In genomic region chr18:74818776-74819175, GRCh38 we compare ENCODE assay signal across 23 cellular contexts.
A peak's percentile ranks its signal among the peaks of the same experiment; 100 is the strongest.
DNase-seq lines count a peak whose midpoint lies in the region; ATAC-seq and TF ChIP-seq lines count a peak whose summit lies in the region.
"Had no signal": no experiment of that assay in that cellular context is flagged by ENCODE, and none has a peak within 500 bp of the region (broad histone marks: within the 10 kb centered on the region; RNA-seq: fewer than 3 reads in every experiment).

No MANE protein-coding gene starts in this region.

- H3K4me1 ChIP-seq in adipocyte (ENCODE audit: control insufficient read depth, insufficient read depth, low read length) = peaks cover 7% of the 10 kb centered on the region
- H3K4me1 ChIP-seq: BLaER1 treated with 17β-estradiol and CSF1 and Interleukin-3, amounts not matched to agents 10 nM and 100 nM; Caco-2 had no signal

- DNase-seq in adipocyte (ENCODE audit: low read depth) (peak; percentile 39), chondrocyte (ENCODE audit: low spot score) (no peak), left kidney (ENCODE audit: low read depth, low spot score) (peak; percentile 20), head of caudate nucleus (no peak), middle frontal gyrus (ENCODE audit: extremely low spot score, low spot score) (no peak)
- no peak for DNase-seq in activated naive CD4-positive, alpha-beta T cell treated with Interleukin-2 at 50 U/mL for 16 hours
- DNase-seq: ACHN; Caco-2; CD4-positive, alpha-beta memory T cell; HCEC 1CT; MV-4-11; NCI-H1105 treated with DMSO at 0.1 percent for 48 hours; NCI-H2029 treated with DMSO at 0.1 percent for 48 hours; NCI-H226; NCI-H510A treated with DMSO at 0.1 percent for 48 hours; NCI-H748 treated with DMSO at 0.1 percent for 48 hours; PC-9; RPMI8226; SHP77 had no signal

- H3K4me3 Mint-ChIP-seq in chondrocyte (ENCODE audit: unreplicated experiment) = no peak overlapping the region
- H3K4me3 Mint-ChIP-seq: CD4-positive, alpha-beta memory T cell; GM23338; IgD-negative memory B cell had no signal

- TF ChIP-seq CTCF in chondrocyte (IDR thresholded peaks at IDR 0.05) = peak; percentile 2

- H3K36me3 Mint-ChIP-seq in chondrocyte (ENCODE audit: low read depth) = peaks cover 7% of the 10 kb centered on the region

- no peaks in the 10 kb centered on the region for H3K27me3 Mint-ChIP-seq in chondrocyte (ENCODE audit: low read depth)
- H3K27me3 Mint-ChIP-seq: CD4-positive, alpha-beta memory T cell; IgD-negative memory B cell had no signal

- no peak for ATAC-seq in GM18870 (IDR thresholded peaks at IDR 0.05; ENCODE audit: unreplicated experiment)

- H3K9me3 Mint-ChIP-seq in chondrocyte (ENCODE audit: low read depth) = no peaks in the 10 kb centered on the region
- H3K9me3 Mint-ChIP-seq: GM23338 had no signal

- intact Hi-C loops in head of caudate nucleus (cut with DNase I) = no loop called here

- no peaks in the 10 kb centered on the region for H3K36me3 ChIP-seq in adipocyte (ENCODE audit: control insufficient read depth, insufficient read depth, low read length, severe bottlenecking)

- no peaks in the 10 kb centered on the region for H3K9me3 ChIP-seq in adipocyte (ENCODE audit: control insufficient read depth, low read length)
- H3K9me3 ChIP-seq: Caco-2 had no signal

- no peaks in the 10 kb centered on the region for H3K27me3 ChIP-seq in adipocyte (replicated peaks; ENCODE audit: control insufficient read depth, insufficient read depth, low read length)
- H3K27me3 ChIP-seq: BLaER1 treated with 17β-estradiol and CSF1 and Interleukin-3, amounts not matched to agents 10 nM and 100 nM had no signal

- H3K4me3 ChIP-seq in adipocyte (ENCODE audit: low read length) = no peak overlapping the region
- H3K4me3 ChIP-seq: BLaER1 treated with 17β-estradiol and CSF1 and Interleukin-3, amounts not matched to agents 10 nM and 100 nM; GM23338; PC-9 had no signal

- no peak overlapping the region for H3K27ac Mint-ChIP-seq in chondrocyte (ENCODE audit: unreplicated experiment)
- H3K27ac Mint-ChIP-seq: CD4-positive, alpha-beta memory T cell; GM23338; IgD-negative memory B cell had no signal

- no peak overlapping the region for H3K9ac ChIP-seq in adipocyte (ENCODE audit: low read length)
- H3K9ac ChIP-seq: BLaER1 treated with 17β-estradiol and CSF1 and Interleukin-3, amounts not matched to agents 10 nM and 100 nM had no signal

- peaks cover 11% of the 10 kb centered on the region for H3K4me1 Mint-ChIP-seq in chondrocyte (ENCODE audit: low read depth)
- H3K4me1 Mint-ChIP-seq: IgD-negative memory B cell had no signal

Comparison
In these comparisons a context has a peak if more than half of its experiments do, and no peak if none do; other contexts are left out.
1. DNase-seq: peak in adipocyte (single experiment) and left kidney (single experiment); none in chondrocyte (single experiment), head of caudate nucleus (0 of 42), middle frontal gyrus (single experiment) and activated naive CD4-positive, alpha-beta T cell treated with Interleukin-2 at 50 U/mL for 16 hours (single experiment).